19 cellular contexts compared by ENCODE assay signal in genomic region chr4:88752076-88752463, GRCh38.
"Had no signal": no experiment of that assay in that cellular context is flagged by ENCODE, and none has a peak within 500 bp of the region (broad histone marks: within the 10 kb centered on the region; RNA-seq: fewer than 3 reads in every experiment).

No MANE protein-coding gene starts in this region.

- ATAC-seq: activated T-cell treated with anti-CD3 and anti-CD28 coated beads, Interleukin-2, amount 50 U/mL, for 72 hours; left colon; natural killer cell treated with Interleukin-12 subunit alpha and Interleukin-12 subunit beta and Interleukin-15 and Interleukin-18, amount 100 ng/mL, for 72 hours had no signal

- H3K27ac ChIP-seq: adrenal gland, breast epithelium, neutrophil, pancreas, spleen, transverse colon, uterus had no signal

- DNase-seq: activated CD4-positive, CD25-positive, alpha-beta regulatory T cell treated with anti-CD3 and anti-CD28 coated beads, Interleukin-2, amount 50 U/mL, for 72 hours; activated CD8-positive, alpha-beta memory T cell treated with anti-CD3 and anti-CD28 coated beads for 24 hours; activated CD8-positive, alpha-beta memory T cell treated with anti-CD3 and anti-CD28 coated beads, Interleukin-2, amount 50 U/mL, for 48 hours; activated effector memory CD4-positive, alpha-beta T cell treated with anti-CD3 and anti-CD28 coated beads, Interleukin-2, amount 50 U/mL, for 16 hours; activated T-cell treated with anti-CD3 and anti-CD28 coated beads, Interleukin-2, amount 50 U/mL, for 72 hours; adrenal gland; cortex of kidney; effector CD4-positive, alpha-beta T cell; islet precursor cell; left colon; spleen; stimulated activated CD8-positive, alpha-beta memory T cell treated with anti-CD3 and anti-CD28 coated beads, Interleukin-4, amount 100 ng/mL, for 48 hours; stimulated activated naive CD4-positive, alpha-beta T cell; transverse colon; uterus had no signal

- H3K4me3 ChIP-seq: adrenal gland, breast epithelium, pancreas, spleen, transverse colon, uterus had no signal

- H3K27me3 ChIP-seq: adrenal gland, breast epithelium, neutrophil, pancreas, spleen, transverse colon, uterus had no signal

- H3K36me3 ChIP-seq: neutrophil, uterus had no signal

- H3K9me3 ChIP-seq: adrenal gland, breast epithelium, neutrophil, pancreas, spleen, transverse colon, uterus had no signal

- H3K4me1 ChIP-seq: breast epithelium, spleen, transverse colon, uterus had no signal
